Comparison of ENCODE assay signal across 13 cellular contexts in the genomic region with DNA sequence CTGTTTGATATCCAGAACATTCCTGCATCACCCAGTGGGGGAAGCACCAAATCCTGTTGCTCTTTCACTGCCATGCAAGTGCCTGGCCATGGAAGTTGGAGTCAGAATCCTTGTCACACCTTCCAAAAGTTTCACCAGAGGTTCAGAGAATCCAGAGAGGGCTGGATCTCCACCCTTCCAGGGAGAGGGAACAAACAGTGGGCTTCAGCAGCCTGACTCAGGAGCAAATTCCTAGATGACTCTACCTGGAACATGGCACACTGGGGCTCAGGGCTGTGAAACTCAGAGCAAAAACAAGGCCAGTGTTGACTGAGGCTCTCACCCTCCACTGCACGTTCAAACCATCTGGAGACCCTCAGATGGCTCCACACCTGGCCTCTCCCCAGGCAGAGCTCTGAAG.
DNase-seq lines count a peak whose midpoint lies in the region; ATAC-seq and TF ChIP-seq lines count a peak whose summit lies in the region.
"Had no signal": no experiment of that assay in that cellular context is flagged by ENCODE, and none has a peak within 500 bp of the region (broad histone marks: within the 10 kb centered on the region; RNA-seq: fewer than 3 reads in every experiment).

No MANE protein-coding gene starts in this region.

- no peak overlapping the region for H2AFZ ChIP-seq in IMR-90 (replicated peaks; ENCODE audit: low read length, poor library complexity)

- no peaks in the 10 kb centered on the region for H3K36me3 ChIP-seq in IMR-90 (ENCODE audit: control insufficient read depth, insufficient read depth, low read length)
- H3K36me3 ChIP-seq in effector memory CD4-positive, alpha-beta T cell (ENCODE audit: control insufficient read depth, insufficient read depth, low read length) = no peaks in the 10 kb centered on the region

- no peak for TF ChIP-seq CTCF in IMR-90 (conservative IDR thresholded peaks at IDR 0.05; ENCODE audit: low read depth, low read length)
- TF ChIP-seq CTCF in osteocyte (IDR thresholded peaks at IDR 0.05) = no peak

- H2BK20ac ChIP-seq in IMR-90 (ENCODE audit: low read depth, low read length) = peak overlapping the region; percentile 69; the same call in 1 of the 2 replicates

- no peaks in the 10 kb centered on the region for H3K27me3 Mint-ChIP-seq in activated CD4-positive, alpha-beta T cell treated with anti-CD3 and anti-CD28 coated beads for 36 hours
- H3K27me3 Mint-ChIP-seq in activated T-helper 2 cell treated with anti-CD3 and anti-CD28 coated beads, Interferon-gamma antibody, Interleukin-2, Interleukin-4, amounts not matched to agents 10 μg/mL and 5 μg/mL and 100 μg/mL, durations not matched to agents 14 hours and 24 hours and 36 hours (ENCODE audit: low read depth) = no peaks in the 10 kb centered on the region
- no peaks in the 10 kb centered on the region for H3K27me3 Mint-ChIP-seq in osteocyte (ENCODE audit: unreplicated experiment)

- no peaks in the 10 kb centered on the region for H3K79me1 ChIP-seq in IMR-90 (ENCODE audit: low read depth in 1 of 2, low read length in 2 of 2)

- H3K4me2 ChIP-seq in IMR-90 (ENCODE audit: low read depth, low read length) = no peak overlapping the region

- no peak overlapping the region for H3K18ac ChIP-seq in IMR-90 (ENCODE audit: low read depth, low read length)

- dilution Hi-C loops in IMR-90 (cut with HindIII; ENCODE audit: low sequenced_read_pairs, unreplicated experiment) = no loop called here

- no peak overlapping the region for H2AK9ac ChIP-seq in IMR-90 (replicated peaks; ENCODE audit: low read depth, low read length, poor library complexity)

- TF ChIP-seq POLR2A in IMR-90 (IDR thresholded peaks at IDR 0.05; ENCODE audit: low read depth, low read length) = no peak

- WGBS in IMR-90 (ENCODE audit: extremely low coverage in 2 of 2, insufficient read length in 1 of 2), 2 experiments = 100% methylated on average over 1 of the region's 1 CpG; no CpG with 5 or more reads in 1 of the 2 experiments

- H3K14ac ChIP-seq in IMR-90 (replicated peaks; ENCODE audit: low read depth, low read length) = peak overlapping the region; percentile 53

- DNase-seq in activated CD4-positive, alpha-beta T cell treated with anti-CD3 and anti-CD28 coated beads for 36 hours = no peak
- DNase-seq in activated CD4-positive, alpha-beta T cell treated with anti-CD3 and anti-CD28 coated beads, Interleukin-2, amount 50 U/mL, for 48 hours = no peak
- no peak for DNase-seq in IMR-90
- peak; percentile 7 for DNase-seq in activated T-helper 2 cell treated with anti-CD3 and anti-CD28 coated beads, Interferon-gamma antibody, Interleukin-2, Interleukin-4, amounts not matched to agents 10 μg/mL and 5 μg/mL and 100 μg/mL, durations not matched to agents 14 hours and 24 hours and 36 hours (ENCODE audit: low spot score)
- DNase-seq in osteocyte (ENCODE audit: extremely low spot score, unreplicated experiment) = peak; percentile 40
- no peak for DNase-seq in NK-92 treated with Interleukin-12 subunit alpha and Interleukin-12 subunit beta, amount 100 ng/mL, for 24 hours (lab: John Stamatoyannopoulos, UW)
- no peak for DNase-seq in effector memory CD4-positive, alpha-beta T cell
- DNase-seq: DMS53, H9, NCI-H1417, NCI-H2029, NCI-H510A treated with DMSO at 0.1 percent for 48 hours had no signal

- H3K9me3 ChIP-seq in IMR-90 (ENCODE audit: control insufficient read depth, insufficient read depth, low read length) = peaks cover 5% of the 10 kb centered on the region
- no peaks in the 10 kb centered on the region for H3K9me3 ChIP-seq in effector memory CD4-positive, alpha-beta T cell (ENCODE audit: control insufficient read depth, low read length)

- peak overlapping the region; percentile 27; the same call in 1 of the 3 replicates for H2BK15ac ChIP-seq in IMR-90 (ENCODE audit: low read depth, low read length)

- H3K4me3 ChIP-seq in IMR-90 (ENCODE audit: insufficient read depth, low read depth, low read length) = no peak overlapping the region
- H3K4me3 ChIP-seq in effector memory CD4-positive, alpha-beta T cell (ENCODE audit: insufficient read depth, low read depth, low read length, poor library complexity, severe bottlenecking) = no peak overlapping the region

- H2BK5ac ChIP-seq in IMR-90 (ENCODE audit: low read depth, low read length, poor library complexity, severe bottlenecking) = no peak overlapping the region

- H4K91ac ChIP-seq in IMR-90 (ENCODE audit: insufficient read depth, low read depth, low read length) = peak overlapping the region; percentile 26

- H3K27ac Mint-ChIP-seq in activated CD4-positive, alpha-beta T cell treated with anti-CD3 and anti-CD28 coated beads for 36 hours = peak overlapping the region; percentile 84
- peak overlapping the region; percentile 96 for H3K27ac Mint-ChIP-seq in activated T-helper 2 cell treated with anti-CD3 and anti-CD28 coated beads, Interferon-gamma antibody, Interleukin-2, Interleukin-4, amounts not matched to agents 10 μg/mL and 5 μg/mL and 100 μg/mL, durations not matched to agents 14 hours and 24 hours and 36 hours
- H3K27ac Mint-ChIP-seq in osteocyte (ENCODE audit: unreplicated experiment) = no peak overlapping the region
- H3K27ac Mint-ChIP-seq: H9 had no signal

- no peak for TF ChIP-seq RAD21 in IMR-90 (IDR thresholded peaks at IDR 0.05; ENCODE audit: low read length)

- H3K4ac ChIP-seq in IMR-90 (ENCODE audit: low read depth, low read length) = peak overlapping the region; percentile 56

- H2AK5ac ChIP-seq in IMR-90 (ENCODE audit: low read depth, low read length) = peak overlapping the region; percentile 75

- peak overlapping the region; percentile 72 for H2BK120ac ChIP-seq in IMR-90 (ENCODE audit: low read depth, low read length)

- H4K20me1 ChIP-seq in IMR-90 (ENCODE audit: insufficient read depth, low read length) = no peaks in the 10 kb centered on the region

- peak overlapping the region in 1 of 2 experiments; percentile 29; a peak in 1 of 4 replicates for H4K8ac ChIP-seq in IMR-90 (ENCODE audit: low read depth in 2 of 2, low read length in 2 of 2)

- H4K5ac ChIP-seq in IMR-90 (ENCODE audit: low read depth, low read length) = no peak overlapping the region

- no peaks in the 10 kb centered on the region for H3K27me3 ChIP-seq in IMR-90 (ENCODE audit: control insufficient read depth, insufficient read depth, low read length)
- no peaks in the 10 kb centered on the region for H3K27me3 ChIP-seq in effector memory CD4-positive, alpha-beta T cell (replicated peaks; ENCODE audit: control insufficient read depth, insufficient read depth, low read length, poor library complexity, severe bottlenecking)

- peaks cover 45% of the 10 kb centered on the region for H3K4me1 Mint-ChIP-seq in activated CD4-positive, alpha-beta T cell treated with anti-CD3 and anti-CD28 coated beads for 36 hours
- H3K4me1 Mint-ChIP-seq in activated T-helper 2 cell treated with anti-CD3 and anti-CD28 coated beads, Interferon-gamma antibody, Interleukin-2, Interleukin-4, amounts not matched to agents 10 μg/mL and 5 μg/mL and 100 μg/mL, durations not matched to agents 14 hours and 24 hours and 36 hours (ENCODE audit: low read depth) = peaks cover 76% of the 10 kb centered on the region
- H3K4me1 Mint-ChIP-seq in osteocyte (ENCODE audit: unreplicated experiment) = peaks cover 15% of the 10 kb centered on the region
- H3K4me1 Mint-ChIP-seq: H9 had no signal

- H3K56ac ChIP-seq in IMR-90 (ENCODE audit: extremely low read depth, insufficient read depth, low read length) = no peak overlapping the region

- no peak overlapping the region for H3K27ac ChIP-seq in IMR-90 (ENCODE audit: insufficient read depth, low read length)
- no peak overlapping the region for H3K27ac ChIP-seq in effector memory CD4-positive, alpha-beta T cell (ENCODE audit: insufficient read depth, low read length, poor library complexity, severe bottlenecking)

- ATAC-seq in activated CD4-positive, alpha-beta T cell treated with anti-CD3 and anti-CD28 coated beads for 36 hours = no peak
- ATAC-seq in IMR-90 (ENCODE audit: low read depth) (no peak), GM21528 (IDR thresholded peaks at IDR 0.05; ENCODE audit: low FRiP score, unreplicated experiment) (no peak)

- H3K9me1 ChIP-seq in IMR-90 (ENCODE audit: insufficient read depth, low read length) = no peaks in the 10 kb centered on the region

- intact Hi-C loops in activated CD4-positive, alpha-beta T cell treated with anti-CD3 and anti-CD28 coated beads for 36 hours (cut with DNase I, micrococcal nuclease) = no loop called here
- intact Hi-C loops in IMR-90 (cut with micrococcal nuclease) = no loop called here
- intact Hi-C loops in activated T-helper 2 cell treated with anti-CD3 and anti-CD28 coated beads, Interferon-gamma antibody, Interleukin-2, Interleukin-4, amounts not matched to agents 10 μg/mL and 5 μg/mL and 100 μg/mL, durations not matched to agents 14 hours and 24 hours and 36 hours (cut with micrococcal nuclease) = loop anchor here (10.0 kb wide), 1 partner anchor 241 kb away; no protein-coding TSS in a partner anchor

- no peaks in the 10 kb centered on the region for H3K4me1 ChIP-seq in IMR-90 (ENCODE audit: control insufficient read depth, insufficient read depth, low read length)
- peaks cover 14% of the 10 kb centered on the region for H3K4me1 ChIP-seq in effector memory CD4-positive, alpha-beta T cell (ENCODE audit: control insufficient read depth, insufficient read depth, low read length, poor library complexity, severe bottlenecking)

- no peak overlapping the region for H3K23ac ChIP-seq in IMR-90 (ENCODE audit: low read depth, low read length)

- H3K36me3 Mint-ChIP-seq in activated CD4-positive, alpha-beta T cell treated with anti-CD3 and anti-CD28 coated beads for 36 hours (ENCODE audit: low read depth) = peaks cover 26% of the 10 kb centered on the region
- peaks cover 72% of the 10 kb centered on the region for H3K36me3 Mint-ChIP-seq in activated T-helper 2 cell treated with anti-CD3 and anti-CD28 coated beads, Interferon-gamma antibody, Interleukin-2, Interleukin-4, amounts not matched to agents 10 μg/mL and 5 μg/mL and 100 μg/mL, durations not matched to agents 14 hours and 24 hours and 36 hours (ENCODE audit: low read depth)
- no peaks in the 10 kb centered on the region for H3K36me3 Mint-ChIP-seq in osteocyte (ENCODE audit: unreplicated experiment)

- no peak overlapping the region for H3K4me3 Mint-ChIP-seq in activated CD4-positive, alpha-beta T cell treated with anti-CD3 and anti-CD28 coated beads for 36 hours
- peak overlapping the region; percentile 13 for H3K4me3 Mint-ChIP-seq in activated T-helper 2 cell treated with anti-CD3 and anti-CD28 coated beads, Interferon-gamma antibody, Interleukin-2, Interleukin-4, amounts not matched to agents 10 μg/mL and 5 μg/mL and 100 μg/mL, durations not matched to agents 14 hours and 24 hours and 36 hours (ENCODE audit: low read depth)
- no peak overlapping the region for H3K4me3 Mint-ChIP-seq in osteocyte (ENCODE audit: unreplicated experiment)
- H3K4me3 Mint-ChIP-seq: H9 had no signal

- CTCF ChIA-PET in activated CD4-positive, alpha-beta T cell treated with anti-CD3 and anti-CD28 coated beads for 36 hours (lab: Charles Lee) = interaction anchor here (1.8 kb wide), 1 partner anchor 9 kb away, joined by 3 read pairs; no protein-coding TSS in a partner anchor
- CTCF ChIA-PET in IMR-90 (lab: Yijun Ruan, JAX) = no interaction called here

- no peak overlapping the region for H3K9ac ChIP-seq in IMR-90 (ENCODE audit: low read depth, low read length)

- POLR2A ChIA-PET in activated CD4-positive, alpha-beta T cell treated with anti-CD3 and anti-CD28 coated beads for 36 hours (lab: Charles Lee) = interaction anchor here (0.7 kb wide), 1 partner anchor 52 kb away, joined by 4 read pairs; no protein-coding TSS in a partner anchor
- POLR2A ChIA-PET in IMR-90 (lab: Charles Lee; ENCODE audit: unreplicated experiment) = no interaction called here

- in situ Hi-C loops in IMR-90 (cut with MboI; ENCODE audit: low sequenced_read_pairs) = no loop called here

- BruUV-seq in IMR-90 (replicated peaks; lab: Mats Ljungman, UMichigan) = no TSS peak

- H3K9me3 Mint-ChIP-seq in activated CD4-positive, alpha-beta T cell treated with anti-CD3 and anti-CD28 coated beads for 36 hours (ENCODE audit: low read depth) = peaks cover 2% of the 10 kb centered on the region
- peaks cover 3% of the 10 kb centered on the region for H3K9me3 Mint-ChIP-seq in activated T-helper 2 cell treated with anti-CD3 and anti-CD28 coated beads, Interferon-gamma antibody, Interleukin-2, Interleukin-4, amounts not matched to agents 10 μg/mL and 5 μg/mL and 100 μg/mL, durations not matched to agents 14 hours and 24 hours and 36 hours
- no peaks in the 10 kb centered on the region for H3K9me3 Mint-ChIP-seq in osteocyte (ENCODE audit: unreplicated experiment)

Comparison
In these comparisons a context has a peak if more than half of its experiments do, and no peak if none do; other contexts are left out.
1. DNase-seq: peak in activated T-helper 2 cell treated with anti-CD3 and anti-CD28 coated beads, Interferon-gamma antibody, Interleukin-2, Interleukin-4, amounts not matched to agents 10 μg/mL and 5 μg/mL and 100 μg/mL, durations not matched to agents 14 hours and 24 hours and 36 hours (single experiment) and osteocyte (single experiment); none in activated CD4-positive, alpha-beta T cell treated with anti-CD3 and anti-CD28 coated beads for 36 hours (single experiment), activated CD4-positive, alpha-beta T cell treated with anti-CD3 and anti-CD28 coated beads, Interleukin-2, amount 50 U/mL, for 48 hours (0 of 2), IMR-90 (single experiment), NK-92 treated with Interleukin-12 subunit alpha and Interleukin-12 subunit beta, amount 100 ng/mL, for 24 hours (single experiment) and effector memory CD4-positive, alpha-beta T cell (0 of 3).